In the genomic region with DNA sequence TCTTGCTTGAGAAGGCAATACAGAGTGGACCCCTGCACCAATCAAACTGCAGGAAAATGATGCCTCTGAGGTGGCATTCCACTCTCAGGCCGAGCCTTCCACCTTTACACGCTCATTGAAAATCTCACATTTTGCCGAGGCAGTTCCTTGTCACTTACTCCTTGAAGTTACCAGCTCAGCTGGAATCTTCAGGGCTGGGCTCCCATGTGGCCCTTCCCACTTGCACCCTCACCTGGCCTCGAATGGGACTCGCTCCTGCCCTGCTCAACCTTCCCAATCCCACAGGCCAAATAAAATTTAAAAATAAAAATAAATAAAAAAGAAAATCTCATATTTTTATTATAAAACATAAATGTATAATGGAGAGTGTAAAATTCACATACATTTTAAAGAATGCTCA, we compare ENCODE assay signal across 1 cellular context.
TF ChIP-seq lines count a peak whose summit lies in the region.

No MANE protein-coding gene starts in this region.

TF ChIP-seq in SK-N-SH treated with all-trans-retinoic acid at 6 μM for 48 hours, 23 proteins besides CTCF, POLR2A, EP300 and RAD21 (continued from another document):
- TF ChIP-seq, protein P1, sequence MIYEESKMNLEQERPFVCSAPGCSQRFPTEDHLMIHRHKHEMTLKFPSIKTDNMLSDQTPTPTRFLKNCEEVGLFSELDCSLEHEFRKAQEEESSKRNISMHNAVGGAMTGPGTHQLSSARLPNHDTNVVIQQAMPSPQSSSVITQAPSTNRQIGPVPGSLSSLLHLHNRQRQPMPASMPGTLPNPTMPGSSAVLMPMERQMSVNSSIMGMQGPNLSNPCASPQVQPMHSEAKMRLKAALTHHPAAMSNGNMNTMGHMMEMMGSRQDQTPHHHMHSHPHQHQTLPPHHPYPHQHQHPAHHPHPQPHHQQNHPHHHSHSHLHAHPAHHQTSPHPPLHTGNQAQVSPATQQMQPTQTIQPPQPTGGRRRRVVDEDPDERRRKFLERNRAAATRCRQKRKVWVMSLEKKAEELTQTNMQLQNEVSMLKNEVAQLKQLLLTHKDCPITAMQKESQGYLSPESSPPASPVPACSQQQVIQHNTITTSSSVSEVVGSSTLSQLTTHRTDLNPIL (CRISPR knock-in tag; IDR thresholded peaks at IDR 0.05; ENCODE audit: low read depth), result no peak
- TF ChIP-seq ZNF8 (CRISPR knock-in tag; IDR thresholded peaks at IDR 0.05) (no peak), RARB (CRISPR knock-in tag; IDR thresholded peaks at IDR 0.05) (no peak), ZFP30 (CRISPR knock-in tag; IDR thresholded peaks at IDR 0.05) (no peak), ARNTL (CRISPR knock-in tag; IDR thresholded peaks at IDR 0.05; ENCODE audit: borderline replicate concordance, low read depth) (no peak), GLIS3 (CRISPR knock-in tag; IDR thresholded peaks at IDR 0.05) (no peak), PPARA (CRISPR knock-in tag; IDR thresholded peaks at IDR 0.05; ENCODE audit: borderline replicate concordance) (no peak), ZNF70 (CRISPR knock-in tag; IDR thresholded peaks at IDR 0.05) (no peak), CSDC2 (CRISPR knock-in tag; IDR thresholded peaks at IDR 0.05) (no peak), TOX (CRISPR knock-in tag; IDR thresholded peaks at IDR 0.05; ENCODE audit: borderline replicate concordance) (no peak), ZFP3 (CRISPR knock-in tag; IDR thresholded peaks at IDR 0.05) (no peak), ZC3H10 (CRISPR knock-in tag; IDR thresholded peaks at IDR 0.05) (no peak), ISL1 (CRISPR knock-in tag; IDR thresholded peaks at IDR 0.05) (no peak)
- TF ChIP-seq, protein P2, sequence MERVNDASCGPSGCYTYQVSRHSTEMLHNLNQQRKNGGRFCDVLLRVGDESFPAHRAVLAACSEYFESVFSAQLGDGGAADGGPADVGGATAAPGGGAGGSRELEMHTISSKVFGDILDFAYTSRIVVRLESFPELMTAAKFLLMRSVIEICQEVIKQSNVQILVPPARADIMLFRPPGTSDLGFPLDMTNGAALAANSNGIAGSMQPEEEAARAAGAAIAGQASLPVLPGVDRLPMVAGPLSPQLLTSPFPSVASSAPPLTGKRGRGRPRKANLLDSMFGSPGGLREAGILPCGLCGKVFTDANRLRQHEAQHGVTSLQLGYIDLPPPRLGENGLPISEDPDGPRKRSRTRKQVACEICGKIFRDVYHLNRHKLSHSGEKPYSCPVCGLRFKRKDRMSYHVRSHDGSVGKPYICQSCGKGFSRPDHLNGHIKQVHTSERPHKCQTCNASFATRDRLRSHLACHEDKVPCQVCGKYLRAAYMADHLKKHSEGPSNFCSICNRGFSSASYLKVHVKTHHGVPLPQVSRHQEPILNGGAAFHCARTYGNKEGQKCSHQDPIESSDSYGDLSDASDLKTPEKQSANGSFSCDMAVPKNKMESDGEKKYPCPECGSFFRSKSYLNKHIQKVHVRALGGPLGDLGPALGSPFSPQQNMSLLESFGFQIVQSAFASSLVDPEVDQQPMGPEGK (CRISPR knock-in tag; IDR thresholded peaks at IDR 0.05; ENCODE audit: borderline replicate concordance), result no peak
- TF ChIP-seq, protein P3, sequence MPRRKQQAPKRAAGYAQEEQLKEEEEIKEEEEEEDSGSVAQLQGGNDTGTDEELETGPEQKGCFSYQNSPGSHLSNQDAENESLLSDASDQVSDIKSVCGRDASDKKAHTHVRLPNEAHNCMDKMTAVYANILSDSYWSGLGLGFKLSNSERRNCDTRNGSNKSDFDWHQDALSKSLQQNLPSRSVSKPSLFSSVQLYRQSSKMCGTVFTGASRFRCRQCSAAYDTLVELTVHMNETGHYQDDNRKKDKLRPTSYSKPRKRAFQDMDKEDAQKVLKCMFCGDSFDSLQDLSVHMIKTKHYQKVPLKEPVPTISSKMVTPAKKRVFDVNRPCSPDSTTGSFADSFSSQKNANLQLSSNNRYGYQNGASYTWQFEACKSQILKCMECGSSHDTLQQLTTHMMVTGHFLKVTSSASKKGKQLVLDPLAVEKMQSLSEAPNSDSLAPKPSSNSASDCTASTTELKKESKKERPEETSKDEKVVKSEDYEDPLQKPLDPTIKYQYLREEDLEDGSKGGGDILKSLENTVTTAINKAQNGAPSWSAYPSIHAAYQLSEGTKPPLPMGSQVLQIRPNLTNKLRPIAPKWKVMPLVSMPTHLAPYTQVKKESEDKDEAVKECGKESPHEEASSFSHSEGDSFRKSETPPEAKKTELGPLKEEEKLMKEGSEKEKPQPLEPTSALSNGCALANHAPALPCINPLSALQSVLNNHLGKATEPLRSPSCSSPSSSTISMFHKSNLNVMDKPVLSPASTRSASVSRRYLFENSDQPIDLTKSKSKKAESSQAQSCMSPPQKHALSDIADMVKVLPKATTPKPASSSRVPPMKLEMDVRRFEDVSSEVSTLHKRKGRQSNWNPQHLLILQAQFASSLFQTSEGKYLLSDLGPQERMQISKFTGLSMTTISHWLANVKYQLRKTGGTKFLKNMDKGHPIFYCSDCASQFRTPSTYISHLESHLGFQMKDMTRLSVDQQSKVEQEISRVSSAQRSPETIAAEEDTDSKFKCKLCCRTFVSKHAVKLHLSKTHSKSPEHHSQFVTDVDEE (CRISPR knock-in tag; IDR thresholded peaks at IDR 0.05), result no peak
